In the genomic region with DNA sequence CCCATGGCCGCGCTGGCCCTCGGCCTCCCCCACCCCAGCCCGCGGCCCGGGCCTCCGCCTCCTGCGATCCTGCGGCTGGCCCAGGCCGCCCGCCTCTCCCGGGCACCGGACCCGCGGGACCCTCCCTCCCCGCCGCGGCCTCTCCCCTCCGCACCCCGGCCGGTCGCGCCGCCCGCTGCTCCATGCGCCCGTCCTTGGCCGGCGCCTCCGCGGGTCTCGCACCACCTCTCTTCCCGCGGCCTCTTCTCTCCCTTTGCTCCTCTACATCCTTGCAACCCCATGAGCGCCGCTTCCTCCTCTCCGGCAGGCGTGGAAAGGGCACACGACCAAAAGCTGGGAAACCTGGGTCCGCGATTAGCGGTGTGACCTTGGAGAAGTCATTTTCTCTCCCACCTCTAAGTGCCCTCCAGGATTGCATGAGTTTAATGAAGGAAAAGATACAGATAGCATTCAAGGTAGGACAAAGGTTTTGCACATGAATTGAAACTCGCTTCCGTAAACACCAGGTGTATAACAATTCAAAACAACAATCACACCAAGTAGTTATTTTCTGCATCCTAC, we compare ENCODE assay signal across 8 cellular contexts. TPM values are rescaled to one million over a fixed set of nuclear protein-coding genes. Genes with fewer than 3 reads are reported as not detected.
DNase-seq lines count a peak whose midpoint lies in the region; ATAC-seq and TF ChIP-seq lines count a peak whose summit lies in the region.

No MANE protein-coding gene starts in this region.

- ATAC-seq in GM21528 (IDR thresholded peaks at IDR 0.05; ENCODE audit: low FRiP score, unreplicated experiment), result peak; percentile 30

- peak overlapping the region in 2 of 3 donors; percentile 25 to 69 for H3K9ac ChIP-seq in skeletal muscle tissue (ENCODE audit: low read depth in 1 of 3, low read length in 3 of 3)

- peak overlapping the region; percentile 90 to 99 (median 97) for H3K4me3 Mint-ChIP-seq in IgD-negative memory B cell

- H3K9me3 ChIP-seq in SJSA1 (replicated peaks), result no peaks in the 10 kb centered on the region
- H3K9me3 ChIP-seq in skeletal muscle tissue (ENCODE audit: control insufficient read depth in 3 of 3, low read length in 3 of 3), result no peaks in the 10 kb centered on the region

- H3K27me3 Mint-ChIP-seq in IgD-negative memory B cell, result no peaks in the 10 kb centered on the region

- H3K4me3 ChIP-seq in SJSA1, result peak overlapping the region; percentile 100
- H3K4me3 ChIP-seq in brain microvascular endothelial cell (ENCODE audit: low read depth, low read length), result peak overlapping the region; percentile 52
- H3K4me3 ChIP-seq in skeletal muscle tissue (ENCODE audit: low read length in 3 of 3), result peak overlapping the region in 2 of 3 donors; percentile 65 to 72

- peak overlapping the region; percentile 71 to 96 (median 95) for H3K27ac Mint-ChIP-seq in IgD-negative memory B cell

- no peak overlapping the region for H3K27ac ChIP-seq in SJSA1
- H3K27ac ChIP-seq in brain microvascular endothelial cell, result no peak overlapping the region
- no peak overlapping the region for H3K27ac ChIP-seq in skeletal muscle tissue (ENCODE audit: low read depth, low read length)

- peaks cover 21 to 26% (median 22%) of the 10 kb centered on the region in 3 donors for H3K4me1 Mint-ChIP-seq in IgD-negative memory B cell

- H3K27me3 ChIP-seq in SJSA1 (replicated peaks), result no peaks in the 10 kb centered on the region
- H3K27me3 ChIP-seq in brain microvascular endothelial cell (replicated peaks), result no peaks in the 10 kb centered on the region
- no peaks in the 10 kb centered on the region for H3K27me3 ChIP-seq in skeletal muscle tissue (ENCODE audit: control insufficient read depth in 3 of 3, insufficient read depth in 3 of 3, low read length in 3 of 3)

- peaks cover 2% of the 10 kb centered on the region for H3K36me3 Mint-ChIP-seq in IgD-negative memory B cell

- peak; percentile 14 for TF ChIP-seq CTCF in brain microvascular endothelial cell (IDR thresholded peaks at IDR 0.05; ENCODE audit: low read depth, low read length, missing control alignments)

- DNase-seq in DMS114 treated with DMSO at 0.1 percent for 48 hours (lab: John Stamatoyannopoulos, UW; ENCODE audit: unreplicated experiment), result peak; percentile 52
- DNase-seq in SJSA1 (ENCODE audit: low read depth in 1 of 2, low spot score in 2 of 2), result peak; percentile 57 to 66
- peak; percentile 49 for DNase-seq in brain microvascular endothelial cell
- peak; percentile 47 for DNase-seq in inferior parietal cortex (ENCODE audit: extremely low spot score)
- DNase-seq in effector CD8-positive, alpha-beta T cell (lab: John Stamatoyannopoulos, UW), result no peak

- H3K9me3 Mint-ChIP-seq in IgD-negative memory B cell, result no peaks in the 10 kb centered on the region

- in situ Hi-C loops in brain microvascular endothelial cell (cut with HindIII; ENCODE audit: low pct_ligation_motif_present, low sequenced_read_pairs), result no loop called here

- peaks cover 6% of the 10 kb centered on the region for H3K4me1 ChIP-seq in SJSA1 (replicated peaks)
- peaks cover 0 to 7% (median 5%) of the 10 kb centered on the region in 3 donors for H3K4me1 ChIP-seq in skeletal muscle tissue (ENCODE audit: control insufficient read depth in 3 of 3, insufficient read depth in 3 of 3, low read length in 3 of 3)

- H3K36me3 ChIP-seq in SJSA1, result peaks cover 20% of the 10 kb centered on the region
- peaks cover 2% of the 10 kb centered on the region for H3K36me3 ChIP-seq in brain microvascular endothelial cell (replicated peaks)
- H3K36me3 ChIP-seq in skeletal muscle tissue (ENCODE audit: control insufficient read depth in 3 of 3, insufficient read depth in 3 of 3, low read length in 3 of 3), result no peaks in the 10 kb centered on the region

RNA-seq across cellular contexts. Expression of gene SRPK2, which starts 0.4 kb away (rescaled TPM):
- polyA plus RNA-seq in IgD-negative memory B cell, result 66.5 TPM
- total RNA-seq in SJSA1 (2014; rRNA removed; shearing (Covaris generic)), result 32.2 and 40.3 TPM in 2 replicates
- 73.6 TPM for total RNA-seq in skeletal muscle tissue
